ENCODE assay signal across 22 cellular contexts in genomic region chr7:151722533-151722932, GRCh38.
"Had no signal": no experiment of that assay in that cellular context is flagged by ENCODE, and none has a peak within 500 bp of the region (broad histone marks: within the 10 kb centered on the region; RNA-seq: fewer than 3 reads in every experiment).

No MANE protein-coding gene starts in this region.

- H3K9me3 Mint-ChIP-seq: activated T-helper 1 cell treated with anti-CD3 and anti-CD28 coated beads, Interleukin-12 subunit alpha, Interleukin-12 subunit beta, Interleukin-2, Interleukin-4 antibody, amounts not matched to agents 30 ng/mL and 10 ng/mL and 1 ng/mL, durations not matched to agents 14 hours and 24 hours and 36 hours; naive thymus-derived CD4-positive, alpha-beta T cell had no signal

- H2AFZ ChIP-seq: hepatocyte had no signal

- H3K4me2 ChIP-seq: hepatocyte had no signal

- H3K4me3 ChIP-seq: colonic mucosa, hepatocyte, pancreas, psoas muscle, tibial nerve had no signal

- H3K27ac ChIP-seq: colonic mucosa, pancreas, psoas muscle, tibial nerve had no signal

- H3K4me3 Mint-ChIP-seq: activated T-helper 1 cell treated with anti-CD3 and anti-CD28 coated beads, Interleukin-12 subunit alpha, Interleukin-12 subunit beta, Interleukin-2, Interleukin-4 antibody, amounts not matched to agents 30 ng/mL and 10 ng/mL and 1 ng/mL, durations not matched to agents 14 hours and 24 hours and 36 hours; naive thymus-derived CD4-positive, alpha-beta T cell had no signal

- DNase-seq: activated CD4-positive, alpha-beta T cell treated with anti-CD3 and anti-CD28 coated beads for 4 hours; activated CD4-positive, alpha-beta T cell treated with anti-CD3 and anti-CD28 coated beads, Interleukin-2, amount 50 U/mL, for 4 hours; activated CD8-positive, alpha-beta memory T cell treated with anti-CD3 and anti-CD28 coated beads for 24 hours; activated gamma-delta T cell; activated naive CD4-positive, alpha-beta T cell treated with anti-CD3 and anti-CD28 coated beads, Interleukin-2, amount 50 U/mL, for 16 hours; activated T-cell treated with anti-CD3 and anti-CD28 coated beads, Interleukin-2, amount 50 U/mL, for 1 hour; cerebellar nuclear complex; colonic mucosa; effector memory CD4-positive, alpha-beta T cell; islet precursor cell; midbrain; naive thymus-derived CD4-positive, alpha-beta T cell; nucleus accumbens; pancreas; psoas muscle; stimulated activated CD4-positive, alpha-beta T cell treated with anti-CD3 and anti-CD28 coated beads, Interleukin-15, amount 100 ng/mL, for 24 hours; stimulated activated CD4-positive, alpha-beta T cell treated with anti-CD3 and anti-CD28 coated beads, Interleukin-2, amount 100 ng/mL, for 24 hours; stimulated activated naive CD4-positive, alpha-beta T cell treated with Interleukin-2 at 50 U/mL for 16 hours; T-helper 9 cell had no signal

- ATAC-seq: naive thymus-derived CD4-positive, alpha-beta T cell; pancreas; psoas muscle had no signal

- H3K27ac Mint-ChIP-seq: activated T-helper 1 cell treated with anti-CD3 and anti-CD28 coated beads, Interleukin-12 subunit alpha, Interleukin-12 subunit beta, Interleukin-2, Interleukin-4 antibody, amounts not matched to agents 30 ng/mL and 10 ng/mL and 1 ng/mL, durations not matched to agents 14 hours and 24 hours and 36 hours had no signal

- H3K9me3 ChIP-seq: colonic mucosa, pancreas, psoas muscle, tibial nerve had no signal

- H3K36me3 ChIP-seq: colonic mucosa, pancreas, tibial nerve had no signal

- H3K27me3 Mint-ChIP-seq: naive thymus-derived CD4-positive, alpha-beta T cell had no signal

- H3K27me3 ChIP-seq: colonic mucosa, hepatocyte, pancreas, tibial nerve had no signal
